ENCODE assay signal across 23 cellular contexts in the genomic region with DNA sequence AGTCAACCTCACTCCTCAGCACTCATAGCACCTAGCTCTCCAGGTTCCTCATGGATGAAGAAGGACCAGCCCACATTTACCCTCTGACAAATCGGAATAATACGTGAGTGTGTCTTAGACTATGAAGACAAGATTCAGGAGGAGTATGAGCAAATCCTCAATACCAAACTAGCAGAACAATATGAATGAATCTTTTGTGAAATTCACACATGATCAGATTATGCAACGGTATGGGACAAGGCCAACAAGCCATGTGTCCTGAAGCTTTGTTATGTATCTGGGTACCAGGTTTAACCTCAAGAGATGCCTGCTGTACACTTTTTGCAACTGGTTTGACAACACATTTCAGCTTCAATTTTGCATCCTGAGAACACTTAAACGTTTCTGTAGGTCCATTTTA.
"Had no signal": no experiment of that assay in that cellular context is flagged by ENCODE, and none has a peak within 500 bp of the region (broad histone marks: within the 10 kb centered on the region; RNA-seq: fewer than 3 reads in every experiment).

No MANE protein-coding gene starts in this region.

- H3K36me3 ChIP-seq: colonic mucosa, esophagus muscularis mucosa, gastrocnemius medialis, left lung, lower lobe of right lung had no signal

- H3K9me3 Mint-ChIP-seq: dendritic cell treated with granulocyte-macrophage colony-stimulating factor and Interleukin-4, amounts not matched to agents 40 ng/mL and 50 ng/mL, for 4 days had no signal

- H3K27me3 Mint-ChIP-seq: dendritic cell treated with granulocyte-macrophage colony-stimulating factor and Interleukin-4, amounts not matched to agents 40 ng/mL and 50 ng/mL, for 4 days; naive thymus-derived CD4-positive, alpha-beta T cell had no signal

- FAIRE-seq: endothelial cell of umbilical vein, islet of Langerhans, keratinocyte had no signal

- H3K9me3 ChIP-seq: colonic mucosa, esophagus muscularis mucosa, gastrocnemius medialis, left lung, lower lobe of right lung, mucosa of descending colon had no signal

- H3K27ac Mint-ChIP-seq: dendritic cell treated with granulocyte-macrophage colony-stimulating factor and Interleukin-4, amounts not matched to agents 40 ng/mL and 50 ng/mL, for 4 days; mesothelial cell of epicardium had no signal

- H3K27ac ChIP-seq: colonic mucosa, esophagus muscularis mucosa, gastrocnemius medialis, heart right ventricle, left lung, lower lobe of right lung had no signal

- H3K4me3 ChIP-seq: colonic mucosa, esophagus muscularis mucosa, gastrocnemius medialis, heart right ventricle, left lung, lower lobe of right lung, mucosa of descending colon had no signal

- ATAC-seq: gastrocnemius medialis; heart right ventricle; left cardiac atrium; left lung; left ventricle myocardium superior; lower lobe of right lung; mucosa of descending colon; naive thymus-derived CD4-positive, alpha-beta T cell had no signal

- DNase-seq: colonic mucosa; cortex of kidney; effector CD4-positive, alpha-beta T cell; effector memory CD4-positive, alpha-beta T cell; foreskin fibroblast; foreskin melanocyte; glutamatergic neuron; heart right ventricle; hippocampal formation; left cardiac atrium; left ventricle myocardium superior; lower lobe of right lung; mesenchymal stem cell; naive thymus-derived CD4-positive, alpha-beta T cell had no signal

- H3K36me3 Mint-ChIP-seq: naive thymus-derived CD4-positive, alpha-beta T cell had no signal

- H3K4me3 Mint-ChIP-seq: dendritic cell treated with granulocyte-macrophage colony-stimulating factor and Interleukin-4, amounts not matched to agents 40 ng/mL and 50 ng/mL, for 4 days; mesothelial cell of epicardium; naive thymus-derived CD4-positive, alpha-beta T cell had no signal

- H3K4me1 ChIP-seq: colonic mucosa, esophagus muscularis mucosa, gastrocnemius medialis, heart right ventricle, left lung, lower lobe of right lung had no signal

- H3K4me1 Mint-ChIP-seq: mesothelial cell of epicardium; naive thymus-derived CD4-positive, alpha-beta T cell had no signal

- H3K27me3 ChIP-seq: colonic mucosa, esophagus muscularis mucosa, gastrocnemius medialis, left lung had no signal
